Comparison of ENCODE assay signal across 23 cellular contexts in the genomic region with DNA sequence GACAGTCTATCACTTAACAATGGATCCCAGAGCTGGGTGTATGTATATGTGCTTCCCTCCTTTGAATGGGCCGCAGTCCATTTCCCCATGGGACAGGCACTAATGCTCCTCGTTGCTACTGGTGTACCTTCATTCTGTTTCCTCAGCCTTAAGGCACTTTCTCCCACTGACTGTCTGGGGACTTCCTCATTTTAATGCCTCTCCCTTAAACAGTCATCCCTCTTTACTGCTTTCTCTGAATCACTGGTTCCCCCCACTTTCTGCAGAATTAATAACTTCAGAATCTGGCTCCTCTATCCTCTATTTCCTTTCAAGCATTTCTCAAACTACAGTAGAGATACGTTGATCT. TPM values are rescaled to one million over a fixed set of nuclear protein-coding genes. Genes with fewer than 3 reads are reported as not detected.
DNase-seq lines count a peak whose midpoint lies in the region; ATAC-seq and TF ChIP-seq lines count a peak whose summit lies in the region.
"Had no signal": no experiment of that assay in that cellular context is flagged by ENCODE, and none has a peak within 500 bp of the region (broad histone marks: within the 10 kb centered on the region; RNA-seq: fewer than 3 reads in every experiment).

No MANE protein-coding gene starts in this region.

- DNase-seq in Kasumi-1 (lab: John Stamatoyannopoulos, UW): peak; percentile 90 to 91
- peak; percentile 76 for DNase-seq in SIG-M5 treated with dmso at 0.1 percent for 504 hours (lab: John Stamatoyannopoulos, UW; ENCODE audit: unreplicated experiment)
- DNase-seq in glutamatergic neuron: no peak
- DNase-seq in upper lobe of left lung: no peak
- no peak for DNase-seq in MM.1S
- DNase-seq in COR-L47 (lab: John Stamatoyannopoulos, UW): no peak
- no peak for DNase-seq in DMS153 (lab: John Stamatoyannopoulos, UW)
- DNase-seq: brain microvascular endothelial cell; colonic mucosa; EL; head of caudate nucleus; NCI-H187 treated with DMSO at 0.1 percent for 48 hours; NCI-H226; stimulated activated CD4-positive, alpha-beta T cell treated with anti-CD3 and anti-CD28 coated beads, Interleukin-2, amount 100 ng/mL, for 48 hours; stomach; T-helper 9 cell had no signal

- H3K9ac ChIP-seq in MM.1S (ENCODE audit: low read length): no peak overlapping the region

- H3K36me3 ChIP-seq in upper lobe of left lung (no peaks in the 10 kb centered on the region), MM.1S (replicated peaks; ENCODE audit: insufficient read depth, low read length) (no peaks in the 10 kb centered on the region)
- H3K36me3 ChIP-seq: brain microvascular endothelial cell, colonic mucosa, stomach had no signal

- no peaks in the 10 kb centered on the region for H4K20me1 ChIP-seq in MM.1S (ENCODE audit: insufficient read depth, low read length)

- 64 to 67% methylated on average over 3 of the region's 3 CpGs for WGBS in upper lobe of left lung, 2 donors

- ATAC-seq in upper lobe of left lung (ENCODE audit: low FRiP score in 2 of 2): peak; percentile 64 to 66
- ATAC-seq: Panc1, psoas muscle had no signal

- peak overlapping the region; percentile 26 for H3K27ac Mint-ChIP-seq in glutamatergic neuron (ENCODE audit: unreplicated experiment)
- H3K27ac Mint-ChIP-seq: activated T-helper 2 cell treated with anti-CD3 and anti-CD28 coated beads, Interferon-gamma antibody, Interleukin-2, Interleukin-4, amounts not matched to agents 10 μg/mL and 5 μg/mL and 100 μg/mL, durations not matched to agents 14 hours and 24 hours and 36 hours; HFFc6; IgD-negative memory B cell had no signal

- no peaks in the 10 kb centered on the region for H3K27me3 Mint-ChIP-seq in glutamatergic neuron (ENCODE audit: unreplicated experiment)

- no peaks in the 10 kb centered on the region for H3F3A ChIP-seq in MM.1S (ENCODE audit: insufficient read depth, low read length)

- H3K4me2 ChIP-seq in MM.1S (ENCODE audit: low read depth, low read length): no peak overlapping the region
- H3K4me2 ChIP-seq: smooth muscle cell had no signal

- no peak overlapping the region for H3K4me3 Mint-ChIP-seq in glutamatergic neuron (ENCODE audit: unreplicated experiment)
- H3K4me3 Mint-ChIP-seq: HFFc6, IgD-negative memory B cell, neural crest cell had no signal

- H3K9me2 ChIP-seq in MM.1S (replicated peaks; ENCODE audit: insufficient read depth, low read length): no peaks in the 10 kb centered on the region

- H3K36me3 Mint-ChIP-seq in glutamatergic neuron (ENCODE audit: unreplicated experiment): no peaks in the 10 kb centered on the region

- peaks cover 16% of the 10 kb centered on the region for H3K4me1 Mint-ChIP-seq in glutamatergic neuron (ENCODE audit: low read depth, unreplicated experiment)
- H3K4me1 Mint-ChIP-seq: IgD-negative memory B cell had no signal

- H3K79me2 ChIP-seq in MM.1S (ENCODE audit: low read length): no peaks in the 10 kb centered on the region

- TF ChIP-seq EP300 in upper lobe of left lung (IDR thresholded peaks at IDR 0.05): no peak

- no peak for TF ChIP-seq CTCF in glutamatergic neuron (IDR thresholded peaks at IDR 0.05; ENCODE audit: partially characterized antibody, unreplicated experiment)
- TF ChIP-seq CTCF in upper lobe of left lung (IDR thresholded peaks at IDR 0.05): no peak
- no peak for TF ChIP-seq CTCF in MM.1S (IDR thresholded peaks at IDR 0.05; ENCODE audit: low read length)

- no peaks in the 10 kb centered on the region for H3K9me3 ChIP-seq in upper lobe of left lung
- H3K9me3 ChIP-seq in MM.1S (replicated peaks; ENCODE audit: insufficient read depth, low read length): no peaks in the 10 kb centered on the region
- H3K9me3 ChIP-seq: colonic mucosa, psoas muscle, stomach had no signal

- H3K27ac ChIP-seq in upper lobe of left lung (peak overlapping the region in 1 of 4 donors; percentile 5), MM.1S (ENCODE audit: low read length) (no peak overlapping the region)
- H3K27ac ChIP-seq: brain microvascular endothelial cell, colonic mucosa, psoas muscle, stomach had no signal

- no peak for TF ChIP-seq POLR2A in upper lobe of left lung (IDR thresholded peaks at IDR 0.05)

- H3K27me3 ChIP-seq in upper lobe of left lung (no peaks in the 10 kb centered on the region), MM.1S (replicated peaks; ENCODE audit: insufficient read depth, low read length) (no peaks in the 10 kb centered on the region)
- H3K27me3 ChIP-seq: brain microvascular endothelial cell, colonic mucosa, stomach had no signal

- H2AFZ ChIP-seq in MM.1S (ENCODE audit: low read length): no peak overlapping the region

- peaks cover 3% of the 10 kb centered on the region for H3K9me3 Mint-ChIP-seq in glutamatergic neuron (ENCODE audit: unreplicated experiment)
- H3K9me3 Mint-ChIP-seq: activated T-helper 2 cell treated with anti-CD3 and anti-CD28 coated beads, Interferon-gamma antibody, Interleukin-2, Interleukin-4, amounts not matched to agents 10 μg/mL and 5 μg/mL and 100 μg/mL, durations not matched to agents 14 hours and 24 hours and 36 hours; HFFc6; neural crest cell had no signal

- H3K4me3 ChIP-seq in upper lobe of left lung (no peak overlapping the region), MM.1S (ENCODE audit: low read length) (no peak overlapping the region)
- H3K4me3 ChIP-seq: colonic mucosa, psoas muscle, smooth muscle cell, stomach had no signal

- H3K4me1 ChIP-seq in upper lobe of left lung (peaks cover 0 to 4% (median 0%) of the 10 kb centered on the region in 4 donors), MM.1S (ENCODE audit: low read length) (no peaks in the 10 kb centered on the region)
- H3K4me1 ChIP-seq: colonic mucosa, psoas muscle had no signal

RNA-seq across cellular contexts. Expression of a gene that starts 36.2 kb away (rescaled TPM):
- total RNA-seq in glutamatergic neuron (ENCODE audit: unreplicated experiment) (0.20 TPM), upper lobe of left lung (10 to 100 TPM; 29.3 to 72.2 (median 47.0) TPM)
- total RNA-seq: activated T-helper 2 cell treated with anti-CD3 and anti-CD28 coated beads, Interferon-gamma antibody, Interleukin-2, Interleukin-4, amounts not matched to agents 10 μg/mL and 5 μg/mL and 100 μg/mL, durations not matched to agents 14 hours and 24 hours and 36 hours had no signal

Comparison
In these comparisons a context has a peak if more than half of its experiments do, and no peak if none do; other contexts are left out.
1. DNase-seq: peak in Kasumi-1 (2 of 2) and SIG-M5 treated with dmso at 0.1 percent for 504 hours (single experiment); none in glutamatergic neuron (single experiment), upper lobe of left lung (0 of 2), MM.1S (single experiment), COR-L47 (single experiment) and DMS153 (single experiment).
2. RNA of a gene that starts 36.2 kb away (total RNA-seq): 29.3 to 72.2 TPM in upper lobe of left lung; 0.20 TPM in glutamatergic neuron (single experiment); every median in the first group is over 10 times any median in the second.